In the genomic region with DNA sequence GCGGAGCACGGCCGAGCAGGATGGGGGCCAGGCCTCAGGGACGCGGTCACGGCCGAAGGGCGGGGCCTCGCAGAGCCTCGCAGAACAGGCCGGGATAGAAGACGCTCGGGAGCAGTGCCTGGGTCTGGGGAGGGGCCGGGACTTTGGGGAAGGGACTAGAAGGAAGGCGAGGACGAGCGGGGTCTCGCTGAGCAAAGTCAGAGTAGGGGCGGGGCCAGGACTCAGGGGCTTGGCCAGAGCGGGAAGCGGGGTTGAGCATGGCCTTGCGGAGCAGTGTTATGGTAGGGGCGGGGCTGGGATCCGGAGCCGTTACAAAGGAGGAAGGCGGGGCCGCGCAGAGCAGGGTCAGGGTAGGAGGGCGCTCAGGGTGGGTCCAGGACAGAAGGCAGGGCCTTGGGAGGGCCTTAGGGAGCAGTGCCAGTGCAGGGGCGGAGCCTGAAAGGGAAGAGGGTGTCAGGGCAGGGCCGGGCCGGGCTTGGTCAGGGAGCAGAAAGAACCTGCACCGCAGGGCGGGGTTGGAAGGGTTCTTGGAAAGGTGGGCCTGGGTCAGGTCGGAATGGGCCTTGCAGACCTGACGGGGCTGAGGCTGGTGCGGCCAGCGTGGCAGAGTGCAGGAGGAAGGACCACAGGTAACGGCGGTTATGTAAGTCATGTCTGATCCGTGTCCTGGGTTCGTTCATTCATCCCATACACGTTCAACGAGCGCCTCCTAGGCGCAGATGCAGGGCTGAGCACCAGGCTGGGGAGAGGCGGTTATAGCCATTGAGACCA, we compare ENCODE assay signal across 8 cellular contexts. TPM values are rescaled to one million over a fixed set of nuclear protein-coding genes. Genes with fewer than 3 reads are reported as not detected.
DNase-seq lines count a peak whose midpoint lies in the region; ATAC-seq and TF ChIP-seq lines count a peak whose summit lies in the region.

No MANE protein-coding gene starts in this region.

- H3K4me1 ChIP-seq in right cardiac atrium (ENCODE audit: control insufficient read depth, insufficient read depth, low read length) (peaks cover 3% of the 10 kb centered on the region), vagina (peaks cover 26% of the 10 kb centered on the region)

- peak; percentile 78 for ATAC-seq in HG02759 (IDR thresholded peaks at IDR 0.05; ENCODE audit: unreplicated experiment)
- ATAC-seq in right cardiac atrium, result peak; percentile 92 to 94

- under 1% methylated on average over 47 of the region's 47 CpGs for WGBS in right cardiac atrium

- peak overlapping the region; percentile 47 for H3K4me3 ChIP-seq in GM12875 (ENCODE audit: low read depth, low read length)
- H3K4me3 ChIP-seq in right cardiac atrium (ENCODE audit: low read length), result peak overlapping the region; percentile 59
- H3K4me3 ChIP-seq in vagina, result peak overlapping the region; percentile 50 to 52

- H3K36me3 ChIP-seq in vagina, result peaks cover 0 to 32% of the 10 kb centered on the region in 2 donors

- H3K27me3 ChIP-seq in right cardiac atrium (ENCODE audit: control insufficient read depth, insufficient read depth), result no peaks in the 10 kb centered on the region
- no peaks in the 10 kb centered on the region for H3K27me3 ChIP-seq in vagina

- peak overlapping the region; percentile 40 for H3K27ac ChIP-seq in right cardiac atrium (ENCODE audit: low read length)
- peak overlapping the region; percentile 86 for H3K27ac ChIP-seq in vagina

- no peaks in the 10 kb centered on the region for H3K9me3 ChIP-seq in right cardiac atrium (ENCODE audit: control insufficient read depth, low read length)
- no peaks in the 10 kb centered on the region for H3K9me3 ChIP-seq in vagina

- peak; percentile 52 for DNase-seq in NCI-H128 (lab: John Stamatoyannopoulos, UW; ENCODE audit: unreplicated experiment)
- peak; percentile 75 to 98 (median 80) for DNase-seq in T-helper 1 cell
- DNase-seq in amygdala (lab: John Stamatoyannopoulos, UW), result peak in 45 of 56 donors; percentile 7 to 96 (median 56)
- peak; percentile 96 to 98 (median 98) for DNase-seq in right cardiac atrium
- peak; percentile 59 for DNase-seq in putamen (ENCODE audit: low spot score)
- DNase-seq in vagina (ENCODE audit: extremely low spot score in 2 of 2), result peak in 1 of 2 donors; percentile 92

- TF ChIP-seq POLR2A in vagina (IDR thresholded peaks at IDR 0.05), result no peak

- TF ChIP-seq CTCF in GM12875 (IDR thresholded peaks at IDR 0.05; ENCODE audit: borderline replicate concordance, insufficient read depth, low read depth, low read length) (peak; percentile 73), vagina (IDR thresholded peaks at IDR 0.05) (peak in 1 of 3 experiments; percentile 39)

- intact Hi-C loops in right cardiac atrium (cut with DNase I) (no loop called here), vagina (cut with DNase I) (no loop called here)

RNA-seq across cellular contexts. Expression of a gene that starts 0.5 kb away (rescaled TPM):
- total RNA-seq in right cardiac atrium, result 1 to 10 TPM in 3 of 4 donors, under 1 TPM in 1; 0.53 to 1.9 (median 1.5) TPM
- polyA plus RNA-seq in right cardiac atrium, result 0.97 TPM
- total RNA-seq in vagina, result 3.2 TPM

RNA-seq across cellular contexts. Expression of a gene that starts 35.7 kb away (rescaled TPM):
- total RNA-seq in right cardiac atrium (10 to 100 TPM; 12.8 to 22.1 (median 17.4) TPM), vagina (19.9 TPM)
- polyA plus RNA-seq in right cardiac atrium, result 15.3 TPM

RNA-seq across cellular contexts. Expression of a gene that starts 50.8 kb away (rescaled TPM):
- total RNA-seq in right cardiac atrium (10 to 100 TPM in 1 of 4 donors, 1 to 10 TPM in 3; 6.4 to 11.1 (median 7.3) TPM), vagina (7.6 TPM)
- polyA plus RNA-seq in right cardiac atrium, result 4.5 TPM

RNA-seq across cellular contexts. Expression of a gene that starts 59.3 kb away (rescaled TPM):
- not detected for total RNA-seq in right cardiac atrium
- not detected for polyA plus RNA-seq in right cardiac atrium
- not detected for total RNA-seq in vagina
